In the genomic region with DNA sequence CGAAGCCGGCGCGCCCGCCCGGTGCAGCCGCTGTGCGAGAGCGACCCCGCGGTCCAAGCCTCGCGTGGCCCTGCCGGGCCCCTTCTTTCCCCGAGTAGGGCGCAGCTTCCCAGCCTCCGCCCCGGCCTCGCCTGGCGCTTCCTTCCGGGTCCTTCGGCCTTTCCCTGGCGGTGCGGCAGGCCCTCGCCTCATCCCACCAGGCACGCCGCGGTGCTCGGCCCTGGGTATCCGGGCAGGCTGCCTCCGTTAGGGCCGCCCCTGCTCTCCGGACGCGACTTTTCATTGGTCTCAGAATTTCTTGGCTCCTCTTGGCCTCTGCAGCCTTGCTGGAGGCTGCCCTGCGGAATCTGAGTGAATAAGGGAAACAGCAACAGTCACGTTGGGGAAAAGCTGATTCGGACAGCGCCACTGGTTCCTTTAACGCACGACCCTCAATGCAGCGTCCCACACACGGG, we compare ENCODE assay signal across 8 cellular contexts. TPM values are rescaled to one million over a fixed set of nuclear protein-coding genes. Genes with fewer than 3 reads are reported as not detected.
DNase-seq lines count a peak whose midpoint lies in the region; ATAC-seq and TF ChIP-seq lines count a peak whose summit lies in the region.

No MANE protein-coding gene starts in this region.

- TF ChIP-seq CTCF in AG04450 (IDR thresholded peaks at IDR 0.05; ENCODE audit: low read depth, low read length) (no peak), nephron (IDR thresholded peaks at IDR 0.05; ENCODE audit: unreplicated experiment in 3 of 3) (no peak), tibial artery (IDR thresholded peaks at IDR 0.05) (no peak)

- H3K9me3 ChIP-seq in AG04450 (ENCODE audit: control insufficient read depth, insufficient read depth, low read length) (peaks cover 7% of the 10 kb centered on the region), tibial artery (no peaks in the 10 kb centered on the region)

- peaks cover 32% of the 10 kb centered on the region for H3K4me1 Mint-ChIP-seq in nephron

- CTCF ChIA-PET in AG04450 (lab: Charles Lee) = interaction anchor here (0.9 to 3.6 kb wide), 4 partner anchors 9 to 220 kb away, joined by 3 to 22 read pairs (median 6); no protein-coding TSS in a partner anchor

- POLR2A ChIA-PET in AG04450 (lab: Yijun Ruan, JAX) = interaction anchor here (0.6 to 2.7 kb wide), 7 partner anchors 9 to 365 kb away, joined by 3 to 33 read pairs (median 5); a partner anchor contains a TSS

- H3K27ac Mint-ChIP-seq in nephron = peak overlapping the region; percentile 95 to 98 (median 97)

- peak overlapping the region; percentile 90 to 96 (median 95) for H3K4me3 Mint-ChIP-seq in nephron

- no peaks in the 10 kb centered on the region for H3K27me3 ChIP-seq in AG04450 (ENCODE audit: control insufficient read depth, insufficient read depth, low read length)
- no peaks in the 10 kb centered on the region for H3K27me3 ChIP-seq in tibial artery

- H3K4me3 ChIP-seq in AG04450 (ENCODE audit: low read depth, low read length) = peak overlapping the region; percentile 67
- peak overlapping the region; percentile 73 to 100 for H3K4me3 ChIP-seq in tibial artery

- intact Hi-C loops in tibial artery (cut with DNase I; ENCODE audit: low total_unique reads) = loop anchor here (1.0 to 10.0 kb wide), 2 partner anchors 58 to 183 kb away; a partner anchor contains a TSS

- peaks cover under 1 to 11% (median 11%) of the 10 kb centered on the region in 3 donors for H3K36me3 ChIP-seq in tibial artery

- H3K4me1 ChIP-seq in tibial artery = peaks cover 0 to 32% (median 23%) of the 10 kb centered on the region in 4 donors

- peak; percentile 58 for TF ChIP-seq POLR2A in GM18505 (IDR thresholded peaks at IDR 0.05; ENCODE audit: borderline replicate concordance, extremely low read depth, insufficient read depth, insufficient read length)

- DNase-seq in AG04450 (ENCODE audit: low read depth, low spot score) (peak; percentile 55), NCI-H2227 treated with DMSO at 0.1 percent for 48 hours (lab: John Stamatoyannopoulos, UW) (peak; percentile 44), activated T-helper 1 cell treated with Interleukin-2 at 50 U/mL for 16 hours (ENCODE audit: low read depth) (peak; percentile 22), fibroblast of the conjunctiva (ENCODE audit: low read depth) (peak; percentile 67), tibial artery (peak; percentile 78 to 91)

- ATAC-seq in GM18505 (IDR thresholded peaks at IDR 0.05; ENCODE audit: unreplicated experiment) = peak; percentile 25
- peak; percentile 26 for ATAC-seq in HG02885 (IDR thresholded peaks at IDR 0.05; ENCODE audit: poor library complexity, unreplicated experiment)

- peaks cover 19% of the 10 kb centered on the region for H3K36me3 Mint-ChIP-seq in nephron (ENCODE audit: low read depth)

- H3K27me3 Mint-ChIP-seq in nephron (ENCODE audit: low read depth) = no peaks in the 10 kb centered on the region

- H3K9me3 Mint-ChIP-seq in nephron = no peaks in the 10 kb centered on the region

- H3K27ac ChIP-seq in AG04450 (ENCODE audit: low read depth, low read length) (peak overlapping the region; percentile 93), tibial artery (peak overlapping the region; percentile 92 to 97)

RNA-seq across cellular contexts. Expression of a gene that starts 0.4 kb away (rescaled TPM):
- 4.9 and 5.2 TPM in 2 replicates for polyA plus RNA-seq in AG04450 (2011; rRNA removed)
- polyA minus RNA-seq in AG04450 (2011; rRNA and poly(A)+ RNA removed) = 4.0 and 4.6 TPM in 2 replicates

RNA-seq across cellular contexts. Expression of a gene that starts 57.7 kb away (rescaled TPM):
- 73.3 and 77.6 TPM in 2 replicates for polyA plus RNA-seq in AG04450 (2011; rRNA removed)
- 41.7 and 58.2 TPM in 2 replicates for polyA minus RNA-seq in AG04450 (2011; rRNA and poly(A)+ RNA removed)

RNA-seq across cellular contexts. Expression of a gene that starts 58.8 kb away (rescaled TPM):
- not detected in 2 replicates for polyA plus RNA-seq in AG04450 (2011; rRNA removed)
- not detected in 2 replicates for polyA minus RNA-seq in AG04450 (2011; rRNA and poly(A)+ RNA removed)

Comparison
In these comparisons a context has a peak if more than half of its experiments do, and no peak if none do; other contexts are left out.
1. Peak in every context shown above with its lines: DNase-seq, ATAC-seq, H3K4me3 ChIP-seq and H3K27ac ChIP-seq.
2. DNase-seq: peak in every context shown above with its lines; median percentile 84 in tibial artery; 67 in fibroblast of the conjunctiva; 55 in AG04450; 44 in NCI-H2227 treated with DMSO at 0.1 percent for 48 hours; 22 in activated T-helper 1 cell treated with Interleukin-2 at 50 U/mL for 16 hours.